Comparison of ENCODE assay signal across 21 cellular contexts in the genomic region with DNA sequence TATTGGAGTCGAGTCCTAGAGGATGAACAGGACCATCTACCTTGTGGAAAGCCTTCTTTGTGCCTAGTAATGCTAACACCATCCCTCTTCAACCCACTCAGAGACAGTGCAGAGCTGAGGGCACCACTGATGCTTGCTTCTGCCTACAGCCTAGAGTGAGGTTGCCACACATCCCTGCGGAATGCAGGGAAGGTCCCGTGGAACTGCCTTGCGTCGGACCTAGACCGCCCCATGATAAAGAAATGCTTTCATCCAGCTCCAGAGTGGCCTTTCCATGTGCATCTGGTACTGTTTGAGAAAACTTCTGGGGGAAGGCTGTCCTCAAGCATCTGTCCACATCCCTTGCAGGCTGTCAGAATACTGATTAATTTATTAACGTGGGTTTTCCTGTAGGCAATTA.
DNase-seq lines count a peak whose midpoint lies in the region; ATAC-seq and TF ChIP-seq lines count a peak whose summit lies in the region.
"Had no signal": no experiment of that assay in that cellular context is flagged by ENCODE, and none has a peak within 500 bp of the region (broad histone marks: within the 10 kb centered on the region; RNA-seq: fewer than 3 reads in every experiment).

No MANE protein-coding gene starts in this region.

- H2AK5ac ChIP-seq in neuronal stem cell (ENCODE audit: low read depth, low read length) = no peak overlapping the region

- WGBS in esophagus muscularis mucosa = 85% methylated on average over 7 of the region's 7 CpGs
- WGBS in neuronal stem cell (ENCODE audit: extremely low coverage in 2 of 2, insufficient read length in 2 of 2, insufficient replicate concordance in 1 of 2), 2 donors = no CpG with 5 or more reads among the region's 7 CpGs

- no peak for TF ChIP-seq EP300 in esophagus muscularis mucosa (IDR thresholded peaks at IDR 0.05)

- TF ChIP-seq POLR2A in esophagus muscularis mucosa (IDR thresholded peaks at IDR 0.05; ENCODE audit: low read depth) = no peak

- H3K4me1 ChIP-seq in esophagus muscularis mucosa (peaks cover 0 to 5% (median 0%) of the 10 kb centered on the region in 4 donors), neuronal stem cell (ENCODE audit: control insufficient read depth in 2 of 2, insufficient read depth in 1 of 2, low read depth in 1 of 2, low read length in 2 of 2) (peaks cover 0 to 13% of the 10 kb centered on the region in 2 donors), upper lobe of right lung (no peaks in the 10 kb centered on the region)

- H3K23ac ChIP-seq in neuronal stem cell (ENCODE audit: low read depth, low read length, poor library complexity) = no peak overlapping the region

- no peak overlapping the region for H3K4ac ChIP-seq in neuronal stem cell (ENCODE audit: low read length)

- no peak overlapping the region for H2BK120ac ChIP-seq in neuronal stem cell (ENCODE audit: low read depth, low read length)

- no peaks in the 10 kb centered on the region for H3K79me1 ChIP-seq in neuronal stem cell (ENCODE audit: low read depth, low read length)

- DNase-seq in COLO829 (ENCODE audit: low spot score) (peak; percentile 14), SW480 (ENCODE audit: low spot score) (peak; percentile 9), esophagus muscularis mucosa (ENCODE audit: extremely low spot score) (peak; percentile 78), neuronal stem cell (ENCODE audit: low spot score) (no peak), upper lobe of right lung (no peak), DMS 273 treated with DMSO at 0.1 percent for 48 hours (lab: John Stamatoyannopoulos, UW) (no peak)
- DNase-seq in stimulated activated CD8-positive, alpha-beta memory T cell treated with anti-CD3 and anti-CD28 coated beads, Interleukin-4, amount 100 ng/mL, for 48 hours = no peak
- DNase-seq in activated T-cell treated with anti-CD3 and anti-CD28 coated beads, Interleukin-2, amount 50 U/mL, for 1 hour = no peak
- DNase-seq: ACHN; CD8-positive, alpha-beta T cell; COR-L47; DMS153; DMS79; GDM1; H7; HFFc6; IMR-90 had no signal

- H4K91ac ChIP-seq in neuronal stem cell (ENCODE audit: low read depth, low read length, poor library complexity) = no peak overlapping the region

- H3K36me3 ChIP-seq in esophagus muscularis mucosa = no peaks in the 10 kb centered on the region
- no peaks in the 10 kb centered on the region for H3K36me3 ChIP-seq in neuronal stem cell (replicated peaks in 1 of 2; ENCODE audit: control insufficient read depth in 2 of 2, insufficient read depth in 2 of 2, low read length in 2 of 2)
- no peaks in the 10 kb centered on the region for H3K36me3 ChIP-seq in upper lobe of right lung
- H3K36me3 ChIP-seq: BLaER1 treated with 17β-estradiol and CSF1 and Interleukin-3, amounts not matched to agents 10 nM and 100 nM had no signal

- H2BK5ac ChIP-seq in neuronal stem cell (ENCODE audit: low read length) = no peak overlapping the region

- H3K9ac ChIP-seq in neuronal stem cell (ENCODE audit: low read depth, low read length, poor library complexity) = no peak overlapping the region
- H3K9ac ChIP-seq: BLaER1 treated with 17β-estradiol and CSF1 and Interleukin-3, amounts not matched to agents 10 nM and 100 nM had no signal

- H3K4me3 ChIP-seq in esophagus muscularis mucosa = no peak overlapping the region
- no peak overlapping the region for H3K4me3 ChIP-seq in neuronal stem cell (ENCODE audit: low read length in 2 of 2)
- no peak overlapping the region for H3K4me3 ChIP-seq in upper lobe of right lung
- H3K4me3 ChIP-seq: BLaER1 treated with 17β-estradiol and CSF1 and Interleukin-3, amounts not matched to agents 10 nM and 100 nM; GM23338; K562 had no signal

- no peak overlapping the region for H4K8ac ChIP-seq in neuronal stem cell (ENCODE audit: low read depth, low read length)

- no peak overlapping the region for H2AFZ ChIP-seq in neuronal stem cell (ENCODE audit: low read length)
- H2AFZ ChIP-seq: GM23338 had no signal

- peak overlapping the region; percentile 18 for H2BK15ac ChIP-seq in neuronal stem cell (ENCODE audit: low read length)

- peaks cover 0 to 31% (median 0%) of the 10 kb centered on the region in 4 donors for H3K27me3 ChIP-seq in esophagus muscularis mucosa
- no peaks in the 10 kb centered on the region for H3K27me3 ChIP-seq in neuronal stem cell (ENCODE audit: control insufficient read depth in 3 of 3, insufficient read depth in 3 of 3, low read depth in 1 of 3, low read length in 3 of 3)
- H3K27me3 ChIP-seq in upper lobe of right lung = peaks cover 5% of the 10 kb centered on the region
- H3K27me3 ChIP-seq: BLaER1 treated with 17β-estradiol and CSF1 and Interleukin-3, amounts not matched to agents 10 nM and 100 nM had no signal

- H3K27ac ChIP-seq in esophagus muscularis mucosa (replicated peaks in 1 of 4) (no peak overlapping the region), neuronal stem cell (replicated peaks; ENCODE audit: low read length) (no peak overlapping the region), upper lobe of right lung (no peak overlapping the region)
- H3K27ac ChIP-seq: BLaER1 treated with 17β-estradiol and CSF1 and Interleukin-3, amounts not matched to agents 10 nM and 100 nM had no signal

- peak overlapping the region; percentile 49 for H3K14ac ChIP-seq in neuronal stem cell (ENCODE audit: low read length)

- H3K18ac ChIP-seq in neuronal stem cell (ENCODE audit: low read length) = peak overlapping the region; percentile 31

- ATAC-seq in upper lobe of right lung = no peak
- ATAC-seq: CD8-positive, alpha-beta T cell; GM23338; HCT116; K562 had no signal

- no peak overlapping the region for H3K4me2 ChIP-seq in neuronal stem cell (ENCODE audit: insufficient read depth, low read length, poor library complexity, severe bottlenecking)
- H3K4me2 ChIP-seq: BLaER1 treated with 17β-estradiol and CSF1 and Interleukin-3, amounts not matched to agents 10 nM and 100 nM; GM23338 had no signal

- intact Hi-C loops in esophagus muscularis mucosa (cut with DNase I) (no loop called here), upper lobe of right lung (cut with DNase I) (no loop called here)

- H2BK12ac ChIP-seq in neuronal stem cell (ENCODE audit: low read length) = no peak overlapping the region

- TF ChIP-seq CTCF in esophagus muscularis mucosa (IDR thresholded peaks at IDR 0.05) = no peak
- no peak for TF ChIP-seq CTCF in upper lobe of right lung (IDR thresholded peaks at IDR 0.05)

- H3K9me3 ChIP-seq in esophagus muscularis mucosa = no peaks in the 10 kb centered on the region
- H3K9me3 ChIP-seq in neuronal stem cell (replicated peaks in 1 of 2; ENCODE audit: control insufficient read depth in 2 of 2, insufficient read depth in 1 of 2, low read depth in 1 of 2, low read length in 2 of 2) = no peaks in the 10 kb centered on the region
- no peaks in the 10 kb centered on the region for H3K9me3 ChIP-seq in upper lobe of right lung

Comparison
In these comparisons a context has a peak if more than half of its experiments do, and no peak if none do; other contexts are left out.
1. DNase-seq: peak in COLO829 (single experiment), SW480 (single experiment) and esophagus muscularis mucosa (single experiment); none in neuronal stem cell (single experiment), upper lobe of right lung (single experiment), stimulated activated CD8-positive, alpha-beta memory T cell treated with anti-CD3 and anti-CD28 coated beads, Interleukin-4, amount 100 ng/mL, for 48 hours (single experiment), DMS 273 treated with DMSO at 0.1 percent for 48 hours (single experiment) and activated T-cell treated with anti-CD3 and anti-CD28 coated beads, Interleukin-2, amount 50 U/mL, for 1 hour (single experiment).